In the genomic region with DNA sequence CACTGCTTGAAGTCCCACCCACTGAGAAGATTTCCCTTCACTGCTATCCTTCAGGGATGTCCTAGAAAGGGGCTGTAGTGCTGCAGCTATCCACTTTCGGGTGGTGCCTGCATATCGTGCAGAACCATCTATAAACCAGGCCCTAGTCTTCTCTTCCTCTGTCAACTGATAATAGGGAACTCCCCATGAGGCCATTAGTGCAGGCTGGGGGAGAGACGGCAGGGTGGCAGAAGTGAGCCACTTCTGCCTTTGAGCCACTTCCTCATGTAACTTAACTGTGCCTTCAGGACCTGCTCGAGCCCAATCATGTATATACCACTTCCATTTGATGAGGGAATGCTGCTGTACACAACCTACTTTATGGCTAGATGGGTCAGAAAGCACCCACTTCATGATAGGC, we compare ENCODE assay signal across 8 cellular contexts. TPM values are rescaled to one million over a fixed set of nuclear protein-coding genes. Genes with fewer than 3 reads are reported as not detected.
DNase-seq lines count a peak whose midpoint lies in the region; ATAC-seq and TF ChIP-seq lines count a peak whose summit lies in the region.
"Not testable (repeated sequence)": the region's sequence is repeated elsewhere in the genome, so short reads cannot be mapped to it uniquely, and the experiment has no call there.

No MANE protein-coding gene starts in this region.

- TF ChIP-seq CTCF in Peyer's patch (IDR thresholded peaks at IDR 0.05) = not testable (repeated sequence)
- peak; percentile 10 for TF ChIP-seq CTCF in upper lobe of right lung (IDR thresholded peaks at IDR 0.05)

- not testable (repeated sequence) for H3K27me3 ChIP-seq in Peyer's patch, upper lobe of right lung

- H3K4me3 ChIP-seq in Peyer's patch, upper lobe of right lung: not testable (repeated sequence)

- intact Hi-C loops in Right ventricle myocardium inferior (cut with DNase I); upper lobe of right lung (cut with DNase I): not testable (repeated sequence)

- ATAC-seq in GM18499 (IDR thresholded peaks at IDR 0.05; ENCODE audit: insufficient read depth, unreplicated experiment) = peak; percentile 96
- peak; percentile 100 for ATAC-seq in GM19351 (IDR thresholded peaks at IDR 0.05; ENCODE audit: unreplicated experiment)
- peak; percentile 95 for ATAC-seq in GM21737 (IDR thresholded peaks at IDR 0.05; ENCODE audit: unreplicated experiment)
- peak; percentile 79 for ATAC-seq in HG03060 (IDR thresholded peaks at IDR 0.05; ENCODE audit: low read depth, unreplicated experiment)
- peak; percentile 78 for ATAC-seq in HG03558 (IDR thresholded peaks at IDR 0.05; ENCODE audit: extremely low read depth, unreplicated experiment)
- ATAC-seq in Right ventricle myocardium inferior = not testable (repeated sequence)
- ATAC-seq in upper lobe of right lung = peak; percentile 89

- not testable (repeated sequence) for H3K9me3 ChIP-seq in Peyer's patch, upper lobe of right lung

- TF ChIP-seq POLR2A in Peyer's patch (IDR thresholded peaks at IDR 0.05) = not testable (repeated sequence)

- H3K27ac ChIP-seq in Peyer's patch, upper lobe of right lung: not testable (repeated sequence)

- DNase-seq in Peyer's patch (peak in 2 of 3 donors; percentile 44 to 62), Right ventricle myocardium inferior (ENCODE audit: missing footprints) (peak; percentile 75)
- DNase-seq in upper lobe of right lung = not testable (repeated sequence)

- not testable (repeated sequence) for H3K4me1 ChIP-seq in Peyer's patch, upper lobe of right lung

- not testable (repeated sequence) for H3K36me3 ChIP-seq in Peyer's patch, upper lobe of right lung

RNA-seq across cellular contexts. Expression of gene MANBA, which starts 17.4 kb away (rescaled TPM):
- total RNA-seq in Peyer's patch (10 to 100 TPM; 23.3 to 54.5 (median 33.6) TPM), Right ventricle myocardium inferior (24.8 TPM), upper lobe of right lung (56.0 TPM)
